Comparison of ENCODE assay signal across 1 cellular context in the genomic region with DNA sequence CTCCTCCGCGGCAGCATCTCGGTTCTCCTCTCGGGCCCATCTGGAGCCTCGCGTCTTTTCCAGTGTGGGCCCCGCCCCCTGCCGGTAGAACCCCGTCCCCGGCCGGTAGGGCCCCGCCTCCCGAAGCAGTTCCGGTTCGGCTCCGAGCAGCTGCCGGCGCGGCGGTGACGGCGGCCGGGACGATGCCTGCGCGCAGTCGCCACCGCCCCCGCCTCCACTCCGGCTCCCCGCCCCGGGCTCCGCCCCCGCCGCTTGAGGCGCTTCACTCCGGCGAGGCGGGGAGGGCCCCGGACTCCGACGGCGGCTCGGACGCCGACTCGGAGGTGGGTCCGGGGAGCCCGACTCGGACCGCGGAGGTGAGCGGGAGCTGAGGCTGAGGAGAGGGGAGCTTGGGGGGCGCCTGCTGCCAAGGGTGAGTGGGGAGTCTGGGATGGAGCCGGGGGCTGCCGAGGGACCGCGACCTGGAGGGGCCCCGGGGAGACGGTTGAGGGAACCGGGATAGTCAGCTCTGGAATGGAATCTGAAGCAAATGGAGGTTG.
TF ChIP-seq lines count a peak whose summit lies in the region.

A gene (plus strand): TSS at position 290 of the 539 bp plus-strand sequence. CDS start 38,873 bp downstream, outside the sequence.

TF ChIP-seq in K562, 482 proteins besides CTCF, POLR2A, EP300 and RAD21 (continued from another document and continues in another):
- TF ChIP-seq, protein P1, sequence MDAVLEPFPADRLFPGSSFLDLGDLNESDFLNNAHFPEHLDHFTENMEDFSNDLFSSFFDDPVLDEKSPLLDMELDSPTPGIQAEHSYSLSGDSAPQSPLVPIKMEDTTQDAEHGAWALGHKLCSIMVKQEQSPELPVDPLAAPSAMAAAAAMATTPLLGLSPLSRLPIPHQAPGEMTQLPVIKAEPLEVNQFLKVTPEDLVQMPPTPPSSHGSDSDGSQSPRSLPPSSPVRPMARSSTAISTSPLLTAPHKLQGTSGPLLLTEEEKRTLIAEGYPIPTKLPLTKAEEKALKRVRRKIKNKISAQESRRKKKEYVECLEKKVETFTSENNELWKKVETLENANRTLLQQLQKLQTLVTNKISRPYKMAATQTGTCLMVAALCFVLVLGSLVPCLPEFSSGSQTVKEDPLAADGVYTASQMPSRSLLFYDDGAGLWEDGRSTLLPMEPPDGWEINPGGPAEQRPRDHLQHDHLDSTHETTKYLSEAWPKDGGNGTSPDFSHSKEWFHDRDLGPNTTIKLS (IDR thresholded peaks at IDR 0.05; ENCODE audit: borderline replicate concordance, low read depth): peak; percentile 89
- peak; percentile 50; the same call in 1 of the 2 replicates for TF ChIP-seq ZBTB7A (IDR thresholded peaks at IDR 0.05; ENCODE audit: borderline replicate concordance, control insufficient read depth, low read depth, low read length)
- TF ChIP-seq, protein P2, sequence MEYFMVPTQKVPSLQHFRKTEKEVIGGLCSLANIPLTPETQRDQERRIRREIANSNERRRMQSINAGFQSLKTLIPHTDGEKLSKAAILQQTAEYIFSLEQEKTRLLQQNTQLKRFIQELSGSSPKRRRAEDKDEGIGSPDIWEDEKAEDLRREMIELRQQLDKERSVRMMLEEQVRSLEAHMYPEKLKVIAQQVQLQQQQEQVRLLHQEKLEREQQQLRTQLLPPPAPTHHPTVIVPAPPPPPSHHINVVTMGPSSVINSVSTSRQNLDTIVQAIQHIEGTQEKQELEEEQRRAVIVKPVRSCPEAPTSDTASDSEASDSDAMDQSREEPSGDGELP (CRISPR knock-in tag; IDR thresholded peaks at IDR 0.05; ENCODE audit: borderline replicate concordance): peak; percentile 90
- peak; percentile 89 for TF ChIP-seq RB1 (IDR thresholded peaks at IDR 0.05; ENCODE audit: low read depth)
- TF ChIP-seq, protein P3, sequence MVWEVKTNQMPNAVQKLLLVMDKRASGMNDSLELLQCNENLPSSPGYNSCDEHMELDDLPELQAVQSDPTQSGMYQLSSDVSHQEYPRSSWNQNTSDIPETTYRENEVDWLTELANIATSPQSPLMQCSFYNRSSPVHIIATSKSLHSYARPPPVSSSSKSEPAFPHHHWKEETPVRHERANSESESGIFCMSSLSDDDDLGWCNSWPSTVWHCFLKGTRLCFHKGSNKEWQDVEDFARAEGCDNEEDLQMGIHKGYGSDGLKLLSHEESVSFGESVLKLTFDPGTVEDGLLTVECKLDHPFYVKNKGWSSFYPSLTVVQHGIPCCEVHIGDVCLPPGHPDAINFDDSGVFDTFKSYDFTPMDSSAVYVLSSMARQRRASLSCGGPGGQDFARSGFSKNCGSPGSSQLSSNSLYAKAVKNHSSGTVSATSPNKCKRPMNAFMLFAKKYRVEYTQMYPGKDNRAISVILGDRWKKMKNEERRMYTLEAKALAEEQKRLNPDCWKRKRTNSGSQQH (CRISPR knock-in tag; IDR thresholded peaks at IDR 0.05): peak; percentile 66; the same call in 1 of the 2 replicates
- TF ChIP-seq MAZ (CRISPR knock-in tag; conservative IDR thresholded peaks at IDR 0.05 in 1 of 2, IDR thresholded peaks at IDR 0.05 in 1 of 2): peak; percentile 67 to 90; a peak in 3 of 4 replicates
- TF ChIP-seq NR4A1 (CRISPR knock-in tag; IDR thresholded peaks at IDR 0.05): no peak
- 0 out of 2 replicates have a peak, but pooled peaks have one; percentile 26 for TF ChIP-seq NR4A1 (tag; IDR thresholded peaks at IDR 0.05)
- peak; percentile 61 for TF ChIP-seq BCOR (IDR thresholded peaks at IDR 0.05)
- TF ChIP-seq NFIC (IDR thresholded peaks at IDR 0.05): peak; percentile 81
- peak; percentile 24; the same call in 1 of the 2 replicates for TF ChIP-seq SMARCC2 (IDR thresholded peaks at IDR 0.05; ENCODE audit: low read depth)
- TF ChIP-seq, protein P4, sequence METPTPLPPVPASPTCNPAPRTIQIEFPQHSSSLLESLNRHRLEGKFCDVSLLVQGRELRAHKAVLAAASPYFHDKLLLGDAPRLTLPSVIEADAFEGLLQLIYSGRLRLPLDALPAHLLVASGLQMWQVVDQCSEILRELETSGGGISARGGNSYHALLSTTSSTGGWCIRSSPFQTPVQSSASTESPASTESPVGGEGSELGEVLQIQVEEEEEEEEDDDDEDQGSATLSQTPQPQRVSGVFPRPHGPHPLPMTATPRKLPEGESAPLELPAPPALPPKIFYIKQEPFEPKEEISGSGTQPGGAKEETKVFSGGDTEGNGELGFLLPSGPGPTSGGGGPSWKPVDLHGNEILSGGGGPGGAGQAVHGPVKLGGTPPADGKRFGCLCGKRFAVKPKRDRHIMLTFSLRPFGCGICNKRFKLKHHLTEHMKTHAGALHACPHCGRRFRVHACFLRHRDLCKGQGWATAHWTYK (CRISPR knock-in tag; IDR thresholded peaks at IDR 0.05): peak; percentile 36; the same call in 1 of the 2 replicates
- peak; percentile 81 for TF ChIP-seq GABPB1 (CRISPR knock-in tag; IDR thresholded peaks at IDR 0.05)
- TF ChIP-seq SRF (CRISPR knock-in tag; IDR thresholded peaks at IDR 0.05): peak in 1 of 2 experiments; percentile 9; a peak in 2 of 4 replicates
- no peak for TF ChIP-seq ADNP (tag; IDR thresholded peaks at IDR 0.05)
- TF ChIP-seq FOSL1 (tag; conservative IDR thresholded peaks at IDR 0.05): peak; percentile 24; the same call in 1 of the 2 replicates
- TF ChIP-seq, protein P5, sequence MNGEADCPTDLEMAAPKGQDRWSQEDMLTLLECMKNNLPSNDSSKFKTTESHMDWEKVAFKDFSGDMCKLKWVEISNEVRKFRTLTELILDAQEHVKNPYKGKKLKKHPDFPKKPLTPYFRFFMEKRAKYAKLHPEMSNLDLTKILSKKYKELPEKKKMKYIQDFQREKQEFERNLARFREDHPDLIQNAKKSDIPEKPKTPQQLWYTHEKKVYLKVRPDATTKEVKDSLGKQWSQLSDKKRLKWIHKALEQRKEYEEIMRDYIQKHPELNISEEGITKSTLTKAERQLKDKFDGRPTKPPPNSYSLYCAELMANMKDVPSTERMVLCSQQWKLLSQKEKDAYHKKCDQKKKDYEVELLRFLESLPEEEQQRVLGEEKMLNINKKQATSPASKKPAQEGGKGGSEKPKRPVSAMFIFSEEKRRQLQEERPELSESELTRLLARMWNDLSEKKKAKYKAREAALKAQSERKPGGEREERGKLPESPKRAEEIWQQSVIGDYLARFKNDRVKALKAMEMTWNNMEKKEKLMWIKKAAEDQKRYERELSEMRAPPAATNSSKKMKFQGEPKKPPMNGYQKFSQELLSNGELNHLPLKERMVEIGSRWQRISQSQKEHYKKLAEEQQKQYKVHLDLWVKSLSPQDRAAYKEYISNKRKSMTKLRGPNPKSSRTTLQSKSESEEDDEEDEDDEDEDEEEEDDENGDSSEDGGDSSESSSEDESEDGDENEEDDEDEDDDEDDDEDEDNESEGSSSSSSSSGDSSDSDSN (IDR thresholded peaks at IDR 0.05; ENCODE audit: borderline replicate concordance in 1 of 2, low read depth in 2 of 2, low read length in 2 of 2): peak; percentile 83 to 94; a peak in 3 of 4 replicates
- TF ChIP-seq ESRRA (IDR thresholded peaks at IDR 0.05; ENCODE audit: borderline replicate concordance, low read depth): peak; percentile 27
- TF ChIP-seq GATAD2A (IDR thresholded peaks at IDR 0.05): peak; percentile 80; the same call in 1 of the 2 replicates
- TF ChIP-seq, protein P6, sequence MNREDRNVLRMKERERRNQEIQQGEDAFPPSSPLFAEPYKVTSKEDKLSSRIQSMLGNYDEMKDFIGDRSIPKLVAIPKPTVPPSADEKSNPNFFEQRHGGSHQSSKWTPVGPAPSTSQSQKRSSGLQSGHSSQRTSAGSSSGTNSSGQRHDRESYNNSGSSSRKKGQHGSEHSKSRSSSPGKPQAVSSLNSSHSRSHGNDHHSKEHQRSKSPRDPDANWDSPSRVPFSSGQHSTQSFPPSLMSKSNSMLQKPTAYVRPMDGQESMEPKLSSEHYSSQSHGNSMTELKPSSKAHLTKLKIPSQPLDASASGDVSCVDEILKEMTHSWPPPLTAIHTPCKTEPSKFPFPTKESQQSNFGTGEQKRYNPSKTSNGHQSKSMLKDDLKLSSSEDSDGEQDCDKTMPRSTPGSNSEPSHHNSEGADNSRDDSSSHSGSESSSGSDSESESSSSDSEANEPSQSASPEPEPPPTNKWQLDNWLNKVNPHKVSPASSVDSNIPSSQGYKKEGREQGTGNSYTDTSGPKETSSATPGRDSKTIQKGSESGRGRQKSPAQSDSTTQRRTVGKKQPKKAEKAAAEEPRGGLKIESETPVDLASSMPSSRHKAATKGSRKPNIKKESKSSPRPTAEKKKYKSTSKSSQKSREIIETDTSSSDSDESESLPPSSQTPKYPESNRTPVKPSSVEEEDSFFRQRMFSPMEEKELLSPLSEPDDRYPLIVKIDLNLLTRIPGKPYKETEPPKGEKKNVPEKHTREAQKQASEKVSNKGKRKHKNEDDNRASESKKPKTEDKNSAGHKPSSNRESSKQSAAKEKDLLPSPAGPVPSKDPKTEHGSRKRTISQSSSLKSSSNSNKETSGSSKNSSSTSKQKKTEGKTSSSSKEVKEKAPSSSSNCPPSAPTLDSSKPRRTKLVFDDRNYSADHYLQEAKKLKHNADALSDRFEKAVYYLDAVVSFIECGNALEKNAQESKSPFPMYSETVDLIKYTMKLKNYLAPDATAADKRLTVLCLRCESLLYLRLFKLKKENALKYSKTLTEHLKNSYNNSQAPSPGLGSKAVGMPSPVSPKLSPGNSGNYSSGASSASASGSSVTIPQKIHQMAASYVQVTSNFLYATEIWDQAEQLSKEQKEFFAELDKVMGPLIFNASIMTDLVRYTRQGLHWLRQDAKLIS (CRISPR knock-in tag; IDR thresholded peaks at IDR 0.05): peak; percentile 64; the same call in 1 of the 2 replicates
- TF ChIP-seq PHF20 (IDR thresholded peaks at IDR 0.05; ENCODE audit: partially characterized antibody): peak; percentile 83
- TF ChIP-seq, protein P7, sequence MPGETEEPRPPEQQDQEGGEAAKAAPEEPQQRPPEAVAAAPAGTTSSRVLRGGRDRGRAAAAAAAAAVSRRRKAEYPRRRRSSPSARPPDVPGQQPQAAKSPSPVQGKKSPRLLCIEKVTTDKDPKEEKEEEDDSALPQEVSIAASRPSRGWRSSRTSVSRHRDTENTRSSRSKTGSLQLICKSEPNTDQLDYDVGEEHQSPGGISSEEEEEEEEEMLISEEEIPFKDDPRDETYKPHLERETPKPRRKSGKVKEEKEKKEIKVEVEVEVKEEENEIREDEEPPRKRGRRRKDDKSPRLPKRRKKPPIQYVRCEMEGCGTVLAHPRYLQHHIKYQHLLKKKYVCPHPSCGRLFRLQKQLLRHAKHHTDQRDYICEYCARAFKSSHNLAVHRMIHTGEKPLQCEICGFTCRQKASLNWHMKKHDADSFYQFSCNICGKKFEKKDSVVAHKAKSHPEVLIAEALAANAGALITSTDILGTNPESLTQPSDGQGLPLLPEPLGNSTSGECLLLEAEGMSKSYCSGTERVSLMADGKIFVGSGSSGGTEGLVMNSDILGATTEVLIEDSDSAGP (CRISPR knock-in tag; IDR thresholded peaks at IDR 0.05): no peak
- peak; percentile 46; the same call in 1 of the 2 replicates for TF ChIP-seq CTBP1 (IDR thresholded peaks at IDR 0.05; ENCODE audit: borderline replicate concordance)
- TF ChIP-seq KDM5B (IDR thresholded peaks at IDR 0.05; ENCODE audit: insufficient replicate concordance, low read depth, low read length): peak; percentile 93
- TF ChIP-seq, protein P8, sequence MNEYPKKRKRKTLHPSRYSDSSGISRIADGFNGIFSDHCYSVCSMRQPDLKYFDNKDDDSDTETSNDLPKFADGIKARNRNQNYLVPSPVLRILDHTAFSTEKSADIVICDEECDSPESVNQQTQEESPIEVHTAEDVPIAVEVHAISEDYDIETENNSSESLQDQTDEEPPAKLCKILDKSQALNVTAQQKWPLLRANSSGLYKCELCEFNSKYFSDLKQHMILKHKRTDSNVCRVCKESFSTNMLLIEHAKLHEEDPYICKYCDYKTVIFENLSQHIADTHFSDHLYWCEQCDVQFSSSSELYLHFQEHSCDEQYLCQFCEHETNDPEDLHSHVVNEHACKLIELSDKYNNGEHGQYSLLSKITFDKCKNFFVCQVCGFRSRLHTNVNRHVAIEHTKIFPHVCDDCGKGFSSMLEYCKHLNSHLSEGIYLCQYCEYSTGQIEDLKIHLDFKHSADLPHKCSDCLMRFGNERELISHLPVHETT (CRISPR knock-in tag; conservative IDR thresholded peaks at IDR 0.05 in 1 of 2, IDR thresholded peaks at IDR 0.05 in 1 of 2): peak in 1 of 2 experiments; percentile 100; a peak in 2 of 4 replicates
- TF ChIP-seq ZNF830 (CRISPR knock-in tag; IDR thresholded peaks at IDR 0.05): 0 out of 2 replicates have a peak, but pooled peaks have one; percentile 49
- TF ChIP-seq HCFC1 (IDR thresholded peaks at IDR 0.05; ENCODE audit: low read depth, low read length): peak; percentile 61
- 0 out of 4 replicates have a peak, but pooled peaks of 1 of the 2 experiments have one; percentile 10 for TF ChIP-seq FOXA3 (CRISPR knock-in tag; conservative IDR thresholded peaks at IDR 0.05 in 1 of 2, IDR thresholded peaks at IDR 0.05 in 1 of 2)
- TF ChIP-seq MBD2 (IDR thresholded peaks at IDR 0.05; ENCODE audit: borderline replicate concordance, low read depth): no peak
- TF ChIP-seq GATAD2B (IDR thresholded peaks at IDR 0.05; ENCODE audit: borderline replicate concordance): peak; percentile 90
- peak; percentile 77 for TF ChIP-seq ELF1 (tag; IDR thresholded peaks at IDR 0.05)
- peak; percentile 67 for TF ChIP-seq SIN3B (IDR thresholded peaks at IDR 0.05; ENCODE audit: low read depth)
- TF ChIP-seq POLR2AphosphoS5 (IDR thresholded peaks at IDR 0.05; ENCODE audit: control insufficient read depth, insufficient read depth, low read depth, low read length): peak; percentile 59
- TF ChIP-seq PHF8 (IDR thresholded peaks at IDR 0.05; ENCODE audit: borderline replicate concordance, low read length): peak; percentile 95
- TF ChIP-seq, protein P9, sequence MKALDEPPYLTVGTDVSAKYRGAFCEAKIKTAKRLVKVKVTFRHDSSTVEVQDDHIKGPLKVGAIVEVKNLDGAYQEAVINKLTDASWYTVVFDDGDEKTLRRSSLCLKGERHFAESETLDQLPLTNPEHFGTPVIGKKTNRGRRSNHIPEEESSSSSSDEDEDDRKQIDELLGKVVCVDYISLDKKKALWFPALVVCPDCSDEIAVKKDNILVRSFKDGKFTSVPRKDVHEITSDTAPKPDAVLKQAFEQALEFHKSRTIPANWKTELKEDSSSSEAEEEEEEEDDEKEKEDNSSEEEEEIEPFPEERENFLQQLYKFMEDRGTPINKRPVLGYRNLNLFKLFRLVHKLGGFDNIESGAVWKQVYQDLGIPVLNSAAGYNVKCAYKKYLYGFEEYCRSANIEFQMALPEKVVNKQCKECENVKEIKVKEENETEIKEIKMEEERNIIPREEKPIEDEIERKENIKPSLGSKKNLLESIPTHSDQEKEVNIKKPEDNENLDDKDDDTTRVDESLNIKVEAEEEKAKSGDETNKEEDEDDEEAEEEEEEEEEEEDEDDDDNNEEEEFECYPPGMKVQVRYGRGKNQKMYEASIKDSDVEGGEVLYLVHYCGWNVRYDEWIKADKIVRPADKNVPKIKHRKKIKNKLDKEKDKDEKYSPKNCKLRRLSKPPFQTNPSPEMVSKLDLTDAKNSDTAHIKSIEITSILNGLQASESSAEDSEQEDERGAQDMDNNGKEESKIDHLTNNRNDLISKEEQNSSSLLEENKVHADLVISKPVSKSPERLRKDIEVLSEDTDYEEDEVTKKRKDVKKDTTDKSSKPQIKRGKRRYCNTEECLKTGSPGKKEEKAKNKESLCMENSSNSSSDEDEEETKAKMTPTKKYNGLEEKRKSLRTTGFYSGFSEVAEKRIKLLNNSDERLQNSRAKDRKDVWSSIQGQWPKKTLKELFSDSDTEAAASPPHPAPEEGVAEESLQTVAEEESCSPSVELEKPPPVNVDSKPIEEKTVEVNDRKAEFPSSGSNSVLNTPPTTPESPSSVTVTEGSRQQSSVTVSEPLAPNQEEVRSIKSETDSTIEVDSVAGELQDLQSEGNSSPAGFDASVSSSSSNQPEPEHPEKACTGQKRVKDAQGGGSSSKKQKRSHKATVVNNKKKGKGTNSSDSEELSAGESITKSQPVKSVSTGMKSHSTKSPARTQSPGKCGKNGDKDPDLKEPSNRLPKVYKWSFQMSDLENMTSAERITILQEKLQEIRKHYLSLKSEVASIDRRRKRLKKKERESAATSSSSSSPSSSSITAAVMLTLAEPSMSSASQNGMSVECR (CRISPR knock-in tag; IDR thresholded peaks at IDR 0.05): peak; percentile 88
- TF ChIP-seq ZNF12 (CRISPR knock-in tag; IDR thresholded peaks at IDR 0.05): no peak
